2 cellular contexts compared by ENCODE assay signal in genomic region chr19:17794412-17794730, GRCh38.
TF ChIP-seq lines count a peak whose summit lies in the region.

No MANE protein-coding gene starts in this region.

TF ChIP-seq in GM23338, 12 proteins besides CTCF, POLR2A, EP300 and RAD21:
- TF ChIP-seq EZH2 (IDR thresholded peaks at IDR 0.05; ENCODE audit: low read depth, unreplicated experiment) (no peak), ETS1 (IDR thresholded peaks at IDR 0.05) (no peak), NANOG (IDR thresholded peaks at IDR 0.05; ENCODE audit: borderline replicate concordance) (no peak)

TF ChIP-seq in K562, 482 proteins besides CTCF, POLR2A, EP300 and RAD21:
- TF ChIP-seq ZNF347 (CRISPR knock-in tag; IDR thresholded peaks at IDR 0.05; ENCODE audit: low read depth), result no peak
- no peak for TF ChIP-seq ZC3H4 (CRISPR knock-in tag; IDR thresholded peaks at IDR 0.05; ENCODE audit: borderline replicate concordance)
- no peak for TF ChIP-seq ZNF184 (CRISPR knock-in tag; IDR thresholded peaks at IDR 0.05)
- TF ChIP-seq ZNF512 (tag; IDR thresholded peaks at IDR 0.05), result no peak
- no peak for TF ChIP-seq ELF4 (CRISPR knock-in tag; IDR thresholded peaks at IDR 0.05)
- TF ChIP-seq GABPB2 (CRISPR knock-in tag; conservative IDR thresholded peaks at IDR 0.05), result no peak
- no peak for TF ChIP-seq FOXM1 (IDR thresholded peaks at IDR 0.05; ENCODE audit: low read depth)
- no peak for TF ChIP-seq FOXM1 (CRISPR knock-in tag; IDR thresholded peaks at IDR 0.05; ENCODE audit: low read depth)
- TF ChIP-seq ZNF766 (CRISPR knock-in tag; conservative IDR thresholded peaks at IDR 0.05), result no peak
- TF ChIP-seq ZNF239 (CRISPR knock-in tag; IDR thresholded peaks at IDR 0.05), result no peak
- no peak for TF ChIP-seq SMARCB1 (IDR thresholded peaks at IDR 0.05; ENCODE audit: insufficient read length, low read depth)
- TF ChIP-seq ZNF780A (CRISPR knock-in tag; IDR thresholded peaks at IDR 0.05), result no peak
- TF ChIP-seq ZBTB26 (CRISPR knock-in tag; IDR thresholded peaks at IDR 0.05), result no peak
- TF ChIP-seq GATAD2B (IDR thresholded peaks at IDR 0.05; ENCODE audit: borderline replicate concordance), result no peak
- no peak for TF ChIP-seq KLF1 (tag; IDR thresholded peaks at IDR 0.05)
- TF ChIP-seq PATZ1 (CRISPR knock-in tag; IDR thresholded peaks at IDR 0.05; ENCODE audit: borderline replicate concordance), result no peak
- TF ChIP-seq ZNF324 (CRISPR knock-in tag; IDR thresholded peaks at IDR 0.05), result no peak
- TF ChIP-seq TCF7 (IDR thresholded peaks at IDR 0.05; ENCODE audit: borderline replicate concordance), result no peak
- TF ChIP-seq DIDO1 (tag; IDR thresholded peaks at IDR 0.05; ENCODE audit: low read depth), result no peak
